Comparison of ENCODE assay signal across 32 cellular contexts in the genomic region with DNA sequence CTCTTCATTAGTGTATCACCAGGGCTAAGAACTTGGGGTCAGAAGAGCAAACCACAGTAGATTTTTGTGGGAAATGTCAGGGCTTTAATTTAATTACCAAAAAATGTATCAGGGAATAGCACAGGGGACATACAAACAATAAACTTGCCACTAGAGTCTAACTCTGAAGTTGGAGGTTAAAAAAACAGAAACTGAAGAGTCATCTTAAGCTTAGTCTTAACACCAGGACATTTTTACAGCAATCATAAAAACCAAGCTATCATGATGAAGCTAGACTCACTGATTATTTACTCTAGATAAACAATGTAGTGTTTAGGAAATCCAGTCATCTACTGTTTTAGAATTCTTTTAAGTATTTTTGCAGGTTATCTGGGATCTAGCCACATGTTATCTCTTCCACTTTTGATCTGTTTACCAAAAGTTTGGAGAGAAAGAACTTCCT. TPM values are rescaled to one million over a fixed set of nuclear protein-coding genes. Genes with fewer than 3 reads are reported as not detected.
DNase-seq lines count a peak whose midpoint lies in the region; ATAC-seq and TF ChIP-seq lines count a peak whose summit lies in the region.
"Had no signal": no experiment of that assay in that cellular context is flagged by ENCODE, and none has a peak within 500 bp of the region (broad histone marks: within the 10 kb centered on the region; RNA-seq: fewer than 3 reads in every experiment).

No MANE protein-coding gene starts in this region.

- no peak overlapping the region for H3K4me3 ChIP-seq in breast epithelium
- H3K4me3 ChIP-seq: adrenal gland, GM12878, ovary, PC-9, upper lobe of right lung had no signal

- no peaks in the 10 kb centered on the region for H3K9me3 Mint-ChIP-seq in MCF 10A (ENCODE audit: unreplicated experiment)
- H3K9me3 Mint-ChIP-seq in activated CD8-positive, alpha-beta T cell treated with anti-CD3 and anti-CD28 coated beads, Interleukin-2, amount 10 ng/mL, durations not matched to agents 7 days and 5 days (ENCODE audit: insufficient read depth): no peaks in the 10 kb centered on the region
- peaks cover 21% of the 10 kb centered on the region for H3K9me3 Mint-ChIP-seq in Calu3 (ENCODE audit: low read depth, unreplicated experiment)
- peaks cover 3% of the 10 kb centered on the region for H3K9me3 Mint-ChIP-seq in progenitor cell of endocrine pancreas (ENCODE audit: low read depth)
- H3K9me3 Mint-ChIP-seq: activated CD4-positive, alpha-beta memory T cell treated with anti-CD3 and anti-CD28 coated beads, Interleukin-2, amount 10 ng/mL, durations not matched to agents 7 days and 5 days; activated naive CD4-positive, alpha-beta T cell treated with anti-CD3 and anti-CD28 coated beads for 36 hours; T-helper 2 cell treated with Interferon-gamma antibody and Interleukin-4, amounts not matched to agents 5 μg/mL and 100 μg/mL, for 36 hours had no signal

- no peak overlapping the region for H3K27ac ChIP-seq in breast epithelium
- H3K27ac ChIP-seq: adrenal gland, brain microvascular endothelial cell, ovary, PC-9, upper lobe of right lung had no signal

- H3K36me3 Mint-ChIP-seq in MCF 10A (ENCODE audit: insufficient read depth, unreplicated experiment): no peaks in the 10 kb centered on the region
- H3K36me3 Mint-ChIP-seq in activated CD8-positive, alpha-beta T cell treated with anti-CD3 and anti-CD28 coated beads, Interleukin-2, amount 10 ng/mL, durations not matched to agents 7 days and 5 days (ENCODE audit: low read depth): no peaks in the 10 kb centered on the region
- H3K36me3 Mint-ChIP-seq in Calu3 (ENCODE audit: insufficient read depth, unreplicated experiment): no peaks in the 10 kb centered on the region
- H3K36me3 Mint-ChIP-seq in progenitor cell of endocrine pancreas (ENCODE audit: insufficient read depth): no peaks in the 10 kb centered on the region
- H3K36me3 Mint-ChIP-seq: CD14-positive monocyte, immature natural killer cell, memory B cell had no signal

- H3K4me1 ChIP-seq in breast epithelium: no peaks in the 10 kb centered on the region
- H3K4me1 ChIP-seq: adrenal gland, Caco-2, upper lobe of right lung had no signal

- CTCF ChIA-PET in MCF 10A (lab: Yijun Ruan, JAX) (no interaction called here), Calu3 (lab: Charles Lee) (no interaction called here)
- CTCF ChIA-PET in activated CD8-positive, alpha-beta T cell treated with anti-CD3 and anti-CD28 coated beads, Interleukin-2, amount 10 ng/mL, durations not matched to agents 7 days and 5 days (lab: Charles Lee): no interaction called here

- TF ChIP-seq CTCF in MCF 10A (IDR thresholded peaks at IDR 0.05; ENCODE audit: unreplicated experiment) (no peak), breast epithelium (IDR thresholded peaks at IDR 0.05) (no peak), Calu3 (IDR thresholded peaks at IDR 0.05; ENCODE audit: unreplicated experiment) (no peak), progenitor cell of endocrine pancreas (IDR thresholded peaks at IDR 0.05; ENCODE audit: unreplicated experiment) (no peak)

- no peak for TF ChIP-seq POLR2A in breast epithelium (IDR thresholded peaks at IDR 0.05)

- H3K4me3 Mint-ChIP-seq in MCF 10A (ENCODE audit: unreplicated experiment): no peak overlapping the region
- no peak overlapping the region for H3K4me3 Mint-ChIP-seq in activated CD8-positive, alpha-beta T cell treated with anti-CD3 and anti-CD28 coated beads, Interleukin-2, amount 10 ng/mL, durations not matched to agents 7 days and 5 days
- no peak overlapping the region for H3K4me3 Mint-ChIP-seq in Calu3 (ENCODE audit: low read depth, unreplicated experiment)
- H3K4me3 Mint-ChIP-seq in progenitor cell of endocrine pancreas (ENCODE audit: low read depth): no peak overlapping the region
- H3K4me3 Mint-ChIP-seq: activated CD4-positive, alpha-beta memory T cell treated with anti-CD3 and anti-CD28 coated beads, Interleukin-2, amount 10 ng/mL, durations not matched to agents 7 days and 5 days; activated naive CD4-positive, alpha-beta T cell treated with anti-CD3 and anti-CD28 coated beads for 36 hours; CD14-positive monocyte; immature natural killer cell; memory B cell; T-helper 2 cell treated with Interferon-gamma antibody and Interleukin-4, amounts not matched to agents 5 μg/mL and 100 μg/mL, for 36 hours had no signal

- H3K27me3 Mint-ChIP-seq in MCF 10A (ENCODE audit: insufficient read depth, unreplicated experiment): no peaks in the 10 kb centered on the region
- H3K27me3 Mint-ChIP-seq in activated CD8-positive, alpha-beta T cell treated with anti-CD3 and anti-CD28 coated beads, Interleukin-2, amount 10 ng/mL, durations not matched to agents 7 days and 5 days (ENCODE audit: low read depth): no peaks in the 10 kb centered on the region
- peaks cover 13% of the 10 kb centered on the region for H3K27me3 Mint-ChIP-seq in Calu3 (ENCODE audit: unreplicated experiment)
- H3K27me3 Mint-ChIP-seq in progenitor cell of endocrine pancreas: peaks cover 46% of the 10 kb centered on the region
- H3K27me3 Mint-ChIP-seq: activated CD4-positive, alpha-beta memory T cell treated with anti-CD3 and anti-CD28 coated beads, Interleukin-2, amount 10 ng/mL, durations not matched to agents 7 days and 5 days had no signal

- POLR2A ChIA-PET in MCF 10A (lab: Yijun Ruan, JAX): interaction anchor here (0.7 to 0.9 kb wide), 6 partner anchors 9 to 209 kb away, joined by 3 read pairs; no protein-coding TSS in a partner anchor
- POLR2A ChIA-PET in activated CD8-positive, alpha-beta T cell treated with anti-CD3 and anti-CD28 coated beads, Interleukin-2, amount 10 ng/mL, durations not matched to agents 7 days and 5 days (lab: Charles Lee): no interaction called here

- H3K36me3 ChIP-seq in breast epithelium: no peaks in the 10 kb centered on the region
- H3K36me3 ChIP-seq: adrenal gland, brain microvascular endothelial cell, ovary, upper lobe of right lung had no signal

- BruUV-seq in MCF 10A (replicated peaks; lab: Mats Ljungman, UMichigan) (no TSS peak), Calu3 (replicated peaks; lab: Mats Ljungman, UMichigan) (no TSS peak)

- intact Hi-C loops in MCF 10A (cut with micrococcal nuclease) (no loop called here), breast epithelium (cut with DNase I; ENCODE audit: low total_unique reads) (no loop called here), Calu3 (cut with micrococcal nuclease; ENCODE audit: unreplicated experiment) (no loop called here)

- H3K9me3 ChIP-seq in breast epithelium: no peaks in the 10 kb centered on the region
- H3K9me3 ChIP-seq: adrenal gland, Caco-2, ovary, upper lobe of right lung had no signal

- no peaks in the 10 kb centered on the region for H3K27me3 ChIP-seq in breast epithelium
- H3K27me3 ChIP-seq: adrenal gland, ovary, upper lobe of right lung had no signal

- peak overlapping the region; percentile 31 for H3K27ac Mint-ChIP-seq in MCF 10A (ENCODE audit: low read depth, unreplicated experiment)
- H3K27ac Mint-ChIP-seq in activated CD8-positive, alpha-beta T cell treated with anti-CD3 and anti-CD28 coated beads, Interleukin-2, amount 10 ng/mL, durations not matched to agents 7 days and 5 days: no peak overlapping the region
- H3K27ac Mint-ChIP-seq in Calu3 (ENCODE audit: unreplicated experiment): no peak overlapping the region
- H3K27ac Mint-ChIP-seq in progenitor cell of endocrine pancreas: no peak overlapping the region
- H3K27ac Mint-ChIP-seq: activated CD4-positive, alpha-beta memory T cell treated with anti-CD3 and anti-CD28 coated beads, Interleukin-2, amount 10 ng/mL, durations not matched to agents 7 days and 5 days; activated naive CD4-positive, alpha-beta T cell treated with anti-CD3 and anti-CD28 coated beads for 36 hours; CD14-positive monocyte; immature natural killer cell; memory B cell; T-helper 2 cell treated with Interferon-gamma antibody and Interleukin-4, amounts not matched to agents 5 μg/mL and 100 μg/mL, for 36 hours had no signal

- ATAC-seq in HG03196 (IDR thresholded peaks at IDR 0.05; ENCODE audit: unreplicated experiment): no peak
- no peak for ATAC-seq in activated CD8-positive, alpha-beta T cell treated with anti-CD3 and anti-CD28 coated beads, Interleukin-2, amount 10 ng/mL, durations not matched to agents 7 days and 5 days
- ATAC-seq: GM12878; left colon; stimulated activated naive CD8-positive, alpha-beta T cell treated with anti-CD3 and anti-CD28 coated beads, Interleukin-15, Interleukin-2, amounts not matched to agents 100 U/mL and 50 U/mL, for 24 hours; upper lobe of right lung had no signal

- H3K4me1 Mint-ChIP-seq in MCF 10A (ENCODE audit: insufficient read depth, unreplicated experiment): peaks cover 27% of the 10 kb centered on the region
- H3K4me1 Mint-ChIP-seq in activated CD8-positive, alpha-beta T cell treated with anti-CD3 and anti-CD28 coated beads, Interleukin-2, amount 10 ng/mL, durations not matched to agents 7 days and 5 days (ENCODE audit: low read depth): no peaks in the 10 kb centered on the region
- no peaks in the 10 kb centered on the region for H3K4me1 Mint-ChIP-seq in Calu3 (ENCODE audit: low read depth, unreplicated experiment)
- peaks cover 22% of the 10 kb centered on the region for H3K4me1 Mint-ChIP-seq in progenitor cell of endocrine pancreas (ENCODE audit: low read depth)
- H3K4me1 Mint-ChIP-seq: activated CD4-positive, alpha-beta memory T cell treated with anti-CD3 and anti-CD28 coated beads, Interleukin-2, amount 10 ng/mL, durations not matched to agents 7 days and 5 days; CD14-positive monocyte; immature natural killer cell; memory B cell had no signal

- DNase-seq in MCF 10A (ENCODE audit: unreplicated experiment) (peak; percentile 15), breast epithelium (ENCODE audit: low spot score in 2 of 2) (no peak), RPMI7951 (ENCODE audit: low read depth) (peak; percentile 14), fibroblast of peridontal ligament (ENCODE audit: extremely low read depth) (peak; percentile 29), Calu3 (no peak), progenitor cell of endocrine pancreas (ENCODE audit: low spot score, unreplicated experiment) (no peak)
- DNase-seq in activated CD8-positive, alpha-beta T cell treated with anti-CD3 and anti-CD28 coated beads, Interleukin-2, amount 10 ng/mL, durations not matched to agents 7 days and 5 days: no peak
- DNase-seq: 8988T; activated CD4-positive, alpha-beta memory T cell treated with anti-CD3 and anti-CD28 coated beads, Interleukin-2, amount 10 ng/mL, durations not matched to agents 7 days and 5 days; activated CD4-positive, alpha-beta T cell treated with anti-CD3 and anti-CD28 coated beads for 1 hour; activated naive CD4-positive, alpha-beta T cell treated with anti-CD3 and anti-CD28 coated beads for 36 hours; adrenal gland; brain microvascular endothelial cell; Caco-2; EL; HCEC 1CT; immature natural killer cell; left colon; NCI-H2029 treated with DMSO at 0.1 percent for 48 hours; NCI-H524 treated with DMSO at 0.1 percent for 48 hours; ovary; PC-9; retina; Right ventricle myocardium superior; stimulated activated CD4-positive, alpha-beta T cell treated with anti-CD3 and anti-CD28 coated beads, Interleukin-1b, Interleukin-23, amount 100 ng/mL, for 48 hours; stimulated activated naive CD8-positive, alpha-beta T cell treated with anti-CD3 and anti-CD28 coated beads, Interleukin-15, Interleukin-2, amounts not matched to agents 100 U/mL and 50 U/mL, for 24 hours; upper lobe of right lung had no signal

RNA-seq across cellular contexts. Expression of gene GLI3, which starts 48.4 kb away (rescaled TPM):
- total RNA-seq in MCF 10A (2022): 23.1 and 27.6 TPM in 2 replicates
- 10 to 100 TPM; 10.2 to 29.9 (median 22.6) TPM for total RNA-seq in breast epithelium
- total RNA-seq in RPMI7951 (2014; rRNA removed; shearing (Covaris generic)): 7.7 and 10.0 TPM in 2 replicates
- not detected for total RNA-seq in activated CD8-positive, alpha-beta T cell treated with anti-CD3 and anti-CD28 coated beads, Interleukin-2, amount 10 ng/mL, durations not matched to agents 7 days and 5 days
- not detected in 2 replicates for total RNA-seq in Calu3 (2022)
- 9.0 and 15.0 TPM in 2 replicates for total RNA-seq in progenitor cell of endocrine pancreas
- total RNA-seq: activated CD4-positive, alpha-beta memory T cell treated with anti-CD3 and anti-CD28 coated beads, Interleukin-2, amount 10 ng/mL, durations not matched to agents 7 days and 5 days; GM12878; PC-9 had no signal

Comparison
In these comparisons a context has a peak if more than half of its experiments do, and no peak if none do; other contexts are left out.
1. DNase-seq: peak in MCF 10A (single experiment), RPMI7951 (single experiment) and fibroblast of peridontal ligament (single experiment); none in breast epithelium (0 of 2), activated CD8-positive, alpha-beta T cell treated with anti-CD3 and anti-CD28 coated beads, Interleukin-2, amount 10 ng/mL, durations not matched to agents 7 days and 5 days (single experiment), Calu3 (single experiment) and progenitor cell of endocrine pancreas (single experiment).